Comparison of ENCODE assay signal across 8 cellular contexts in the genomic region with DNA sequence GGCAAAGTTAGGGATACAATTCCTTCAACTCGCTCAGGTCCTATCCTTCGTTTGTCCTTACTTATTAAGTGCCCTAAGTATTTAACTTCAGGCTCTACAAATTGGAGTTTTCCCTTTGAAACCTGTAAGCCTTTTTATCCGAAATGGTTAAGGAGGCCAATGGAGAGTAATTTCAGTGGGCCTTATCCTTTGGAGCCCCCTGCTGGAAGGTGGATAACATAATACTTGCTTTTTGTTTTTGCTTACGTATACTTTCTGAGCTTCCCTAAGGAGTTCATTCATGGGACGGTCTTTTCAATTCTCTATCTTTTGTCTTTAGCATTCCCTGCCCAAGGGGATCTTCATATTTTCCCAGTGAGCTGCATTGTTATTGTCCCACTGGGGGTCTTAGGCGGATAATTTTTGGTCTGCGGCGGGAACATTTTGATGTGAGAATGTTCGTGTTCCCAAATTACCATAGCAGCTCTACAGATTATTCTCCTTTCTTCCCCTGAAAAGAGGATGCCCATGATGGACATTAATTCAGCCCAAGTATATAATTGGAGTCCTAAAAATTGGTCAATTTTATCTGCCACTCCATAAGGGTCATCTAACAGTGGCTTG. TPM values are rescaled to one million over a fixed set of nuclear protein-coding genes. Genes with fewer than 3 reads are reported as not detected.
DNase-seq lines count a peak whose midpoint lies in the region; ATAC-seq and TF ChIP-seq lines count a peak whose summit lies in the region.

No MANE protein-coding gene starts in this region.

- no peaks in the 10 kb centered on the region for H3K36me3 ChIP-seq in heart right ventricle

- peaks cover 4% of the 10 kb centered on the region for H3K36me3 Mint-ChIP-seq in activated CD8-positive, alpha-beta T cell treated with anti-CD3 and anti-CD28 coated beads for 36 hours (ENCODE audit: low read depth)

- H3K27me3 ChIP-seq in heart right ventricle, result no peaks in the 10 kb centered on the region

- no peak overlapping the region for H3K27ac ChIP-seq in heart right ventricle

- TF ChIP-seq CTCF in activated CD8-positive, alpha-beta T cell treated with anti-CD3 and anti-CD28 coated beads for 36 hours (IDR thresholded peaks at IDR 0.05), result peak; percentile 68
- TF ChIP-seq CTCF in heart right ventricle (IDR thresholded peaks at IDR 0.05) (peak; percentile 63 to 81 (median 69)), retinal pigment epithelial cell (conservative IDR thresholded peaks at IDR 0.05; ENCODE audit: low read depth, low read length) (peak; percentile 74)

- intact Hi-C loops in activated CD8-positive, alpha-beta T cell treated with anti-CD3 and anti-CD28 coated beads for 36 hours (cut with micrococcal nuclease), result loop anchor here (5.0 kb wide), 1 partner anchor 235 kb away; no protein-coding TSS in a partner anchor
- intact Hi-C loops in heart right ventricle (cut with DNase I), result loop anchor here (2.0 to 10.0 kb wide), 5 partner anchors 233 to 423 kb away; no protein-coding TSS in a partner anchor

- H3K27me3 Mint-ChIP-seq in activated CD8-positive, alpha-beta T cell treated with anti-CD3 and anti-CD28 coated beads for 36 hours, result no peaks in the 10 kb centered on the region

- H3K9me3 ChIP-seq in heart right ventricle, result peaks cover 0 to 48% (median 17%) of the 10 kb centered on the region in 11 donors

- H3K27ac Mint-ChIP-seq in activated CD8-positive, alpha-beta T cell treated with anti-CD3 and anti-CD28 coated beads for 36 hours, result no peak overlapping the region

- peaks cover 0 to 5% (median 0%) of the 10 kb centered on the region in 9 donors for H3K4me1 ChIP-seq in heart right ventricle

- no peak overlapping the region for H3K4me3 Mint-ChIP-seq in activated CD8-positive, alpha-beta T cell treated with anti-CD3 and anti-CD28 coated beads for 36 hours

- peak; percentile 4 for DNase-seq in stimulated activated CD4-positive, alpha-beta T cell treated with anti-CD3 and anti-CD28 coated beads, Interleukin-2, amount 100 ng/mL, for 4 hours (ENCODE audit: low read depth)
- DNase-seq in stimulated activated CD4-positive, alpha-beta T cell treated with anti-CD3 and anti-CD28 coated beads, Interleukin-4, amount 100 ng/mL, for 1 hour, result no peak
- DNase-seq in NCI-H2107 treated with DMSO at 0.1 percent for 48 hours (lab: John Stamatoyannopoulos, UW; ENCODE audit: unreplicated experiment), result peak; percentile 6
- DNase-seq in activated CD8-positive, alpha-beta T cell treated with anti-CD3 and anti-CD28 coated beads for 36 hours, result peak; percentile 19
- DNase-seq in heart right ventricle, result peak in 1 of 2 donors; percentile 58
- no peak for DNase-seq in retinal pigment epithelial cell (ENCODE audit: low read depth)
- no peak for DNase-seq in effector CD8-positive, alpha-beta T cell (lab: John Stamatoyannopoulos, UW)
- no peak for DNase-seq in HK-2 (ENCODE audit: unreplicated experiment)

- peaks cover 19% of the 10 kb centered on the region for H3K9me3 Mint-ChIP-seq in activated CD8-positive, alpha-beta T cell treated with anti-CD3 and anti-CD28 coated beads for 36 hours

- H3K4me3 ChIP-seq in heart right ventricle (no peak overlapping the region), retinal pigment epithelial cell (ENCODE audit: low read length) (no peak overlapping the region)

- no peaks in the 10 kb centered on the region for H3K4me1 Mint-ChIP-seq in activated CD8-positive, alpha-beta T cell treated with anti-CD3 and anti-CD28 coated beads for 36 hours (ENCODE audit: low read depth)

- WGBS in heart right ventricle, 2 donors, result 61 to 68% methylated on average over 9 of the region's 9 CpGs

- ATAC-seq in activated CD8-positive, alpha-beta T cell treated with anti-CD3 and anti-CD28 coated beads for 36 hours, result no peak
- ATAC-seq in heart right ventricle, result peak in 5 of 8 donors; percentile 44 to 73 (median 59)

- CTCF ChIA-PET in activated CD8-positive, alpha-beta T cell treated with anti-CD3 and anti-CD28 coated beads for 36 hours (lab: Charles Lee), result interaction anchor here (0.7 to 2.5 kb wide), 25 partner anchors 10 to 425 kb away, joined by 3 to 13 read pairs (median 4); partner anchors contain the start of genes RNF125 and TRAPPC8

- POLR2A ChIA-PET in activated CD8-positive, alpha-beta T cell treated with anti-CD3 and anti-CD28 coated beads for 36 hours (lab: Charles Lee), result interaction anchor here (1.5 kb wide), 1 partner anchor 42 kb away, joined by 4 read pairs; no protein-coding TSS in a partner anchor

RNA-seq across cellular contexts. Expression of gene TRAPPC8, which starts 34.4 kb away (rescaled TPM):
- total RNA-seq in activated CD8-positive, alpha-beta T cell treated with anti-CD3 and anti-CD28 coated beads for 36 hours, result 10 to 100 TPM; 26.1 to 29.6 TPM
- total RNA-seq in heart right ventricle, result 10 to 100 TPM; 26.3 to 39.1 (median 32.1) TPM
- polyA plus RNA-seq in heart right ventricle, result 10 to 100 TPM; 13.6 to 14.6 TPM

RNA-seq across cellular contexts. Expression of gene RNF125, which starts 41.3 kb away (rescaled TPM):
- total RNA-seq in activated CD8-positive, alpha-beta T cell treated with anti-CD3 and anti-CD28 coated beads for 36 hours, result 10 to 100 TPM; 15.3 to 19.1 TPM
- total RNA-seq in heart right ventricle, result 1 to 10 TPM in 9 of 10 donors, under 1 TPM in 1; 0.92 to 7.7 (median 2.4) TPM
- 1 to 10 TPM; 2.7 to 5.1 TPM for polyA plus RNA-seq in heart right ventricle

Comparison
In these comparisons a context has a peak if more than half of its experiments do, and no peak if none do; other contexts are left out.
1. DNase-seq: peak in stimulated activated CD4-positive, alpha-beta T cell treated with anti-CD3 and anti-CD28 coated beads, Interleukin-2, amount 100 ng/mL, for 4 hours (single experiment), NCI-H2107 treated with DMSO at 0.1 percent for 48 hours (single experiment) and activated CD8-positive, alpha-beta T cell treated with anti-CD3 and anti-CD28 coated beads for 36 hours (single experiment); none in stimulated activated CD4-positive, alpha-beta T cell treated with anti-CD3 and anti-CD28 coated beads, Interleukin-4, amount 100 ng/mL, for 1 hour (single experiment), retinal pigment epithelial cell (single experiment), effector CD8-positive, alpha-beta T cell (single experiment) and HK-2 (single experiment).
2. Peak in every context shown above with its lines, with median percentiles within 50 percentile points of each other: CTCF ChIP-seq.